Comparison of ENCODE assay signal across 10 cellular contexts in the genomic region with DNA sequence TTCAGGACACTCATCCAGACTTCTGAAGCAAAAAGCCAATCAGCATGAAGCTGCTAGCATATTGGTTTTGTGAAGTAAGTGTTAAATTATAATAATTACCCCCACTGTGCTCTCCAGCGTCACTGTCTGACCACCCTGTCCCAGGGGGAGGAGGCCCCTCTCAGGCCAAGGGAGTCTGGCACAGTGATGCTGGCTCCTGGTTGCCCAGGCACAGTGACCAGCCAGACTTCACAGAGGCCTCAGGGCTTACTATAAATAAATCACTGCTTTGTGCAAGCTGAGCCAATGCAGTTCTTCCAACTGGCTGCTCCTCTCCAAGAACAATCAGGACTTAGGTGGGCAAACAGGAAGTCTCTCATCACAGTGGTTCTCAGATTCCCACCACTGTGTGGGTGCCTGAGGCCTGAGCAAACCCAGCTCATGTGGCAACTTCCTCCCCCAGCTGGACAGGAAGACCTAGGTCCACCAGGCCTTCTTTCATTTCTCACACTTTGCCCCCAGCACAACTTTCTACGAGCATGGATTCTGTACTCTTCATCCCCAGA. TPM values are rescaled to one million over a fixed set of nuclear protein-coding genes. Genes with fewer than 3 reads are reported as not detected.
DNase-seq lines count a peak whose midpoint lies in the region; ATAC-seq and TF ChIP-seq lines count a peak whose summit lies in the region.
"Had no signal": no experiment of that assay in that cellular context is flagged by ENCODE, and none has a peak within 500 bp of the region (broad histone marks: within the 10 kb centered on the region; RNA-seq: fewer than 3 reads in every experiment).

No MANE protein-coding gene starts in this region.

- intact Hi-C loops in activated CD4-positive, alpha-beta memory T cell treated with anti-CD3 and anti-CD28 coated beads for 36 hours (cut with micrococcal nuclease): no loop called here

- H3K9me3 Mint-ChIP-seq in activated CD4-positive, alpha-beta memory T cell treated with anti-CD3 and anti-CD28 coated beads for 36 hours: no peaks in the 10 kb centered on the region

- DNase-seq in NCI-H345 (lab: John Stamatoyannopoulos, UW) (peak; percentile 16), NCI-H345 treated with DMSO at 0.1 percent for 48 hours (lab: John Stamatoyannopoulos, UW; ENCODE audit: unreplicated experiment) (no peak), NT2/D1 (ENCODE audit: low read depth, low spot score) (no peak), epithelial cell of proximal tubule (ENCODE audit: low read depth) (no peak), putamen (ENCODE audit: low spot score) (peak; percentile 57)
- no peak for DNase-seq in activated CD4-positive, alpha-beta memory T cell treated with anti-CD3 and anti-CD28 coated beads for 36 hours
- DNase-seq: activated CD8-positive, alpha-beta T cell treated with anti-CD3 and anti-CD28 coated beads, Interleukin-2, amount 10 ng/mL, durations not matched to agents 7 days and 5 days; esophagus squamous epithelium had no signal

- POLR2A ChIA-PET in activated CD4-positive, alpha-beta memory T cell treated with anti-CD3 and anti-CD28 coated beads for 36 hours (lab: Charles Lee): interaction anchor here (1.3 kb wide), 1 partner anchor 9 kb away, joined by 3 read pairs; no protein-coding TSS in a partner anchor

- peak overlapping the region; percentile 63 for H3K4me3 ChIP-seq in NT2/D1 (ENCODE audit: insufficient read length, low read depth)
- H3K4me3 ChIP-seq in epithelial cell of proximal tubule (ENCODE audit: low read depth, low read length): peak overlapping the region; percentile 71

- CTCF ChIA-PET in activated CD4-positive, alpha-beta memory T cell treated with anti-CD3 and anti-CD28 coated beads for 36 hours (lab: Charles Lee): interaction anchor here (0.8 to 1.5 kb wide), 5 partner anchors 10 to 315 kb away, joined by 3 to 5 read pairs (median 3); partner anchors contain the start of gene MC1R

- no peaks in the 10 kb centered on the region for H3K36me3 ChIP-seq in NT2/D1 (ENCODE audit: insufficient read depth, insufficient read length, low read length)
- H3K36me3 ChIP-seq: esophagus squamous epithelium had no signal

- no peaks in the 10 kb centered on the region for H3K9me3 ChIP-seq in NT2/D1 (ENCODE audit: insufficient read depth, low read length)
- H3K9me3 ChIP-seq: esophagus squamous epithelium had no signal

- H3K4me1 ChIP-seq in NT2/D1 (ENCODE audit: insufficient read depth, insufficient read length): peaks cover 10% of the 10 kb centered on the region

- H3K27me3 Mint-ChIP-seq in activated CD4-positive, alpha-beta memory T cell treated with anti-CD3 and anti-CD28 coated beads for 36 hours: peaks cover 8% of the 10 kb centered on the region

- H3K9ac ChIP-seq in NT2/D1 (ENCODE audit: insufficient read length, low read depth): peak overlapping the region; percentile 57

- no peak for TF ChIP-seq CTCF in epithelial cell of proximal tubule (conservative IDR thresholded peaks at IDR 0.05; ENCODE audit: low read depth, low read length)

- no peak overlapping the region for H3K4me3 Mint-ChIP-seq in activated CD4-positive, alpha-beta memory T cell treated with anti-CD3 and anti-CD28 coated beads for 36 hours

- peaks cover 5% of the 10 kb centered on the region for H3K27me3 ChIP-seq in NT2/D1 (ENCODE audit: insufficient read depth, insufficient read length)

- no peaks in the 10 kb centered on the region for H3K36me3 Mint-ChIP-seq in activated CD4-positive, alpha-beta memory T cell treated with anti-CD3 and anti-CD28 coated beads for 36 hours

- H3K27ac Mint-ChIP-seq in activated CD4-positive, alpha-beta memory T cell treated with anti-CD3 and anti-CD28 coated beads for 36 hours: no peak overlapping the region
- H3K27ac Mint-ChIP-seq: activated CD8-positive, alpha-beta T cell treated with anti-CD3 and anti-CD28 coated beads, Interleukin-2, amount 10 ng/mL, durations not matched to agents 7 days and 5 days had no signal

- ATAC-seq in GM21423 (IDR thresholded peaks at IDR 0.05; ENCODE audit: unreplicated experiment) (no peak), HG03457 (IDR thresholded peaks at IDR 0.05; ENCODE audit: unreplicated experiment) (no peak)
- ATAC-seq: activated CD8-positive, alpha-beta T cell treated with anti-CD3 and anti-CD28 coated beads, Interleukin-2, amount 10 ng/mL, durations not matched to agents 7 days and 5 days had no signal

- H3K4me1 Mint-ChIP-seq in activated CD4-positive, alpha-beta memory T cell treated with anti-CD3 and anti-CD28 coated beads for 36 hours (ENCODE audit: low read depth): peaks cover 15% of the 10 kb centered on the region

RNA-seq across cellular contexts. Expression of gene DBNDD1, which starts 1.7 kb away (rescaled TPM):
- total RNA-seq in epithelial cell of proximal tubule: 33.1 and 40.7 TPM in 2 replicates
- total RNA-seq in activated CD4-positive, alpha-beta memory T cell treated with anti-CD3 and anti-CD28 coated beads for 36 hours: under 1 TPM; 0.81 to 0.94 TPM

RNA-seq across cellular contexts. Expression of gene PRDM7, which starts 56.2 kb away (rescaled TPM):
- total RNA-seq in epithelial cell of proximal tubule: not detected in 2 replicates
- not detected for total RNA-seq in activated CD4-positive, alpha-beta memory T cell treated with anti-CD3 and anti-CD28 coated beads for 36 hours
- total RNA-seq: activated CD8-positive, alpha-beta T cell treated with anti-CD3 and anti-CD28 coated beads, Interleukin-2, amount 10 ng/mL, durations not matched to agents 7 days and 5 days; esophagus squamous epithelium had no signal

Comparison
In these comparisons a context has a peak if more than half of its experiments do, and no peak if none do; other contexts are left out.
1. DNase-seq: peak in NCI-H345 (single experiment) and putamen (single experiment); none in NCI-H345 treated with DMSO at 0.1 percent for 48 hours (single experiment), NT2/D1 (single experiment), epithelial cell of proximal tubule (single experiment) and activated CD4-positive, alpha-beta memory T cell treated with anti-CD3 and anti-CD28 coated beads for 36 hours (single experiment).
2. RNA of gene DBNDD1, which starts 1.7 kb away (total RNA-seq): 33.1 to 40.7 TPM in epithelial cell of proximal tubule; 0.81 to 0.94 TPM in activated CD4-positive, alpha-beta memory T cell treated with anti-CD3 and anti-CD28 coated beads for 36 hours; every median in the first group is over 10 times any median in the second.